12 cellular contexts compared by ENCODE assay signal in the genomic region with DNA sequence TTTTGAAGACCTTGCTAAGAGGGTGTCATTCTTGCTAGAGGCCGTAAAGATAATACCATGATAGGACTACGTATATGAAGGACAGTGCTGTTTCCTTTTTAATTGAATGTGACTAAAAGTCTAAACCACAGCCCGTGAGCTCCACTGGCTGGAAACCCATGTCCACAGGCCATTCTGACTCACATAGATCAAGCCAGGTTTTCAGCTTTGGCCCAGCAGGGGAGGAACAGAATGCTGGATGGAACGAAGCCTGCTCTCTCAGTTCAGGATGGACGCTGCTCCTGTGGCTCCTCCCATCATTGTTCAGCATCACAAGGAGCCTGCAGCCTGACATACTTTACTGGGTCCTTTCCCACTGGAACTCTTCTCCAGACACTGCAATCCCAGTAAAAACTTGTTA. TPM values are rescaled to one million over a fixed set of nuclear protein-coding genes. Genes with fewer than 3 reads are reported as not detected.
A peak's percentile ranks its signal among the peaks of the same experiment; 100 is the strongest.
DNase-seq lines count a peak whose midpoint lies in the region; ATAC-seq and TF ChIP-seq lines count a peak whose summit lies in the region.
"Had no signal": no experiment of that assay in that cellular context is flagged by ENCODE, and none has a peak within 500 bp of the region (broad histone marks: within the 10 kb centered on the region; RNA-seq: fewer than 3 reads in every experiment).

No MANE protein-coding gene starts in this region.

- no peaks in the 10 kb centered on the region for H3K9me2 ChIP-seq in PC-3 (replicated peaks; ENCODE audit: low read length)

- peaks cover 30% of the 10 kb centered on the region for H3K4me1 ChIP-seq in PC-3 (ENCODE audit: insufficient read depth, low read length)

- H3K27ac ChIP-seq in PC-3 (ENCODE audit: low read length) = no peak overlapping the region

- H3K4me2 ChIP-seq in PC-3 (ENCODE audit: low read length) = peak overlapping the region; percentile 35; the same call in 1 of the 2 replicates

- TF ChIP-seq CTCF in PC-3 (conservative IDR thresholded peaks at IDR 0.05; ENCODE audit: low read depth, low read length) (peak; percentile 27; the same call in 1 of the 2 replicates), epithelial cell of proximal tubule (conservative IDR thresholded peaks at IDR 0.05; ENCODE audit: low read depth, low read length) (peak; percentile 33), mesothelial cell of epicardium (IDR thresholded peaks at IDR 0.05; ENCODE audit: unreplicated experiment) (no peak)

- no peaks in the 10 kb centered on the region for H3K27me3 ChIP-seq in PC-3 (ENCODE audit: low read length)

- H3K4me3 Mint-ChIP-seq in mesothelial cell of epicardium = no peak overlapping the region
- H3K4me3 Mint-ChIP-seq: activated CD8-positive, alpha-beta T cell treated with anti-CD3 and anti-CD28 coated beads for 36 hours; stimulated activated naive CD8-positive, alpha-beta T cell treated with anti-CD3 and anti-CD28 coated beads, Interleukin-15, Interleukin-2, amounts not matched to agents 100 ng/mL and 50 ng/mL, for 24 hours had no signal

- peak overlapping the region; percentile 38; the same call in 1 of the 2 replicates for H2AFZ ChIP-seq in PC-3 (ENCODE audit: low read length)

- no peaks in the 10 kb centered on the region for H3K9me3 ChIP-seq in PC-3 (ENCODE audit: low read length)

- no peak overlapping the region for H3K9ac ChIP-seq in PC-3 (ENCODE audit: low read length)

- DNase-seq in ELR (ENCODE audit: low read depth) = peak; percentile 99
- DNase-seq in PC-3 = peak; percentile 85
- DNase-seq in epithelial cell of proximal tubule (ENCODE audit: low read depth) = no peak
- peak; percentile 87 for DNase-seq in non-pigmented ciliary epithelial cell (ENCODE audit: low read depth)
- no peak for DNase-seq in AML-193 (lab: John Stamatoyannopoulos, UW)
- no peak for DNase-seq in mesothelial cell of epicardium (ENCODE audit: low spot score in 2 of 2, unreplicated experiment in 2 of 2)
- DNase-seq: activated CD8-positive, alpha-beta T cell treated with anti-CD3 and anti-CD28 coated beads for 36 hours; DND-41; SHP77 had no signal

- no peaks in the 10 kb centered on the region for H3K9me3 Mint-ChIP-seq in mesothelial cell of epicardium
- H3K9me3 Mint-ChIP-seq: activated CD8-positive, alpha-beta T cell treated with anti-CD3 and anti-CD28 coated beads for 36 hours; stimulated activated naive CD8-positive, alpha-beta T cell treated with anti-CD3 and anti-CD28 coated beads, Interleukin-15, Interleukin-2, amounts not matched to agents 100 ng/mL and 50 ng/mL, for 24 hours had no signal

- H3K36me3 ChIP-seq in PC-3 (ENCODE audit: low read depth, low read length) = no peaks in the 10 kb centered on the region

- ATAC-seq in PC-3 (peak; percentile 96), GM18858 (IDR thresholded peaks at IDR 0.05; ENCODE audit: unreplicated experiment) (no peak), HG03159 (IDR thresholded peaks at IDR 0.05; ENCODE audit: unreplicated experiment) (no peak)

- H3K27ac Mint-ChIP-seq in mesothelial cell of epicardium = no peak overlapping the region
- H3K27ac Mint-ChIP-seq: activated CD8-positive, alpha-beta T cell treated with anti-CD3 and anti-CD28 coated beads for 36 hours; stimulated activated naive CD8-positive, alpha-beta T cell treated with anti-CD3 and anti-CD28 coated beads, Interleukin-15, Interleukin-2, amounts not matched to agents 100 ng/mL and 50 ng/mL, for 24 hours had no signal

- intact Hi-C loops in PC-3 (cut with micrococcal nuclease) = no loop called here

- no peaks in the 10 kb centered on the region for H3F3A ChIP-seq in PC-3 (ENCODE audit: low read length, unreplicated experiment)

- CTCF ChIA-PET in PC-3 (lab: Charles Lee) = no interaction called here

- no TSS peak for BruUV-seq in PC-3 (replicated peaks; lab: Mats Ljungman, UMichigan)

- H3K4me1 Mint-ChIP-seq in mesothelial cell of epicardium = peaks cover 59% of the 10 kb centered on the region

- H3K4me3 ChIP-seq in PC-3 (ENCODE audit: low read length) = no peak overlapping the region; the same call in 1 of the 2 replicates
- no peak overlapping the region for H3K4me3 ChIP-seq in epithelial cell of proximal tubule (ENCODE audit: low read depth, low read length)

- H4K20me1 ChIP-seq in PC-3 (ENCODE audit: low read length) = no peaks in the 10 kb centered on the region

- H3K27me3 Mint-ChIP-seq in mesothelial cell of epicardium (ENCODE audit: low read depth) = no peaks in the 10 kb centered on the region
- H3K27me3 Mint-ChIP-seq: activated CD8-positive, alpha-beta T cell treated with anti-CD3 and anti-CD28 coated beads for 36 hours had no signal

- no peaks in the 10 kb centered on the region for H3K79me2 ChIP-seq in PC-3 (ENCODE audit: low read length)

- POLR2A ChIA-PET in PC-3 (lab: Charles Lee; ENCODE audit: unreplicated experiment) = no interaction called here

- H3K36me3 Mint-ChIP-seq in mesothelial cell of epicardium = no peaks in the 10 kb centered on the region

RNA-seq across cellular contexts. Expression of gene ALPK2, which starts 47.6 kb away (rescaled TPM):
- total RNA-seq in PC-3 (2014; rRNA removed) (0.04 TPM in 1 of 2 replicates, not detected in the other), epithelial cell of proximal tubule (5.1 and 5.9 TPM in 2 replicates), mesothelial cell of epicardium (5.6 to 6.4 TPM (median 5.8 TPM) in 3 replicates)

Comparison
In these comparisons a context has a peak if more than half of its experiments do, and no peak if none do; other contexts are left out.
1. DNase-seq: peak in ELR (single experiment), PC-3 (single experiment) and non-pigmented ciliary epithelial cell (single experiment); none in epithelial cell of proximal tubule (single experiment), AML-193 (0 of 2) and mesothelial cell of epicardium (0 of 2).